Comparison of ENCODE assay signal across 9 cellular contexts in genomic region chr1:238252033-238252802, GRCh38.
DNase-seq lines count a peak whose midpoint lies in the region; ATAC-seq and TF ChIP-seq lines count a peak whose summit lies in the region.
"Had no signal": no experiment of that assay in that cellular context is flagged by ENCODE, and none has a peak within 500 bp of the region (broad histone marks: within the 10 kb centered on the region; RNA-seq: fewer than 3 reads in every experiment).

No MANE protein-coding gene starts in this region.

- H3K79me2 ChIP-seq in PC-3 (ENCODE audit: low read length), result no peaks in the 10 kb centered on the region

- peak in 8 of 9 donors; percentile 24 to 59 (median 46) for TF ChIP-seq CTCF in heart right ventricle (IDR thresholded peaks at IDR 0.05)
- TF ChIP-seq CTCF in right atrium auricular region (IDR thresholded peaks at IDR 0.05), result peak in 1 of 2 donors; percentile 52
- peak; percentile 70 for TF ChIP-seq CTCF in PC-3 (conservative IDR thresholded peaks at IDR 0.05; ENCODE audit: low read depth, low read length)
- peak; percentile 58 to 69 (median 66) for TF ChIP-seq CTCF in right lobe of liver (IDR thresholded peaks at IDR 0.05)
- peak in 4 of 6 experiments; percentile 8 to 53 (median 40) for TF ChIP-seq CTCF in thyroid gland (IDR thresholded peaks at IDR 0.05)

- TF ChIP-seq POLR2A in right lobe of liver (IDR thresholded peaks at IDR 0.05) (no peak), thyroid gland (IDR thresholded peaks at IDR 0.05) (no peak)

- H3K4me1 ChIP-seq in heart right ventricle, result no peaks in the 10 kb centered on the region
- H3K4me1 ChIP-seq in right atrium auricular region, result no peaks in the 10 kb centered on the region
- H3K4me1 ChIP-seq in PC-3 (ENCODE audit: insufficient read depth, low read length), result no peaks in the 10 kb centered on the region
- no peaks in the 10 kb centered on the region for H3K4me1 ChIP-seq in right lobe of liver
- H3K4me1 ChIP-seq in thyroid gland, result no peaks in the 10 kb centered on the region

- no peak overlapping the region for H3K27ac ChIP-seq in heart right ventricle
- H3K27ac ChIP-seq in right atrium auricular region, result no peak overlapping the region
- no peak overlapping the region for H3K27ac ChIP-seq in PC-3 (ENCODE audit: low read length)
- H3K27ac ChIP-seq in right lobe of liver, result no peak overlapping the region
- H3K27ac ChIP-seq in thyroid gland, result no peak overlapping the region
- H3K27ac ChIP-seq: epithelial cell of prostate had no signal

- H3K27me3 ChIP-seq in heart right ventricle (no peaks in the 10 kb centered on the region), right atrium auricular region (no peaks in the 10 kb centered on the region), PC-3 (ENCODE audit: low read length) (no peaks in the 10 kb centered on the region), right lobe of liver (no peaks in the 10 kb centered on the region), thyroid gland (no peaks in the 10 kb centered on the region)

- H3K4me3 ChIP-seq in heart right ventricle (no peak overlapping the region), right atrium auricular region (no peak overlapping the region), PC-3 (ENCODE audit: low read length) (no peak overlapping the region), right lobe of liver (no peak overlapping the region), thyroid gland (replicated peaks in 1 of 3) (no peak overlapping the region)

- H3F3A ChIP-seq in PC-3 (ENCODE audit: low read length, unreplicated experiment), result no peaks in the 10 kb centered on the region

- intact Hi-C loops in heart right ventricle (cut with DNase I) (loop anchor here in 4 of 10 donors (5.0 to 10.0 kb wide), 2 partner anchors 1643 to 1645 kb away; no protein-coding TSS in a partner anchor), PC-3 (cut with micrococcal nuclease) (loop anchor here (1.0 to 5.0 kb wide), 4 partner anchors 177 to 1135 kb away; partner anchors contain the start of gene CHRM3), right lobe of liver (cut with DNase I) (loop anchor here in 1 of 2 donors (10.0 kb wide), 1 partner anchor 163 kb away; no protein-coding TSS in a partner anchor), thyroid gland (cut with DNase I) (no loop called here)

- H3K9me3 ChIP-seq in heart right ventricle (no peaks in the 10 kb centered on the region), right atrium auricular region (no peaks in the 10 kb centered on the region), PC-3 (ENCODE audit: low read length) (no peaks in the 10 kb centered on the region), right lobe of liver (no peaks in the 10 kb centered on the region), thyroid gland (no peaks in the 10 kb centered on the region)

- peak; percentile 15 to 29 for DNase-seq in heart right ventricle
- DNase-seq in right atrium auricular region (ENCODE audit: low spot score), result no peak
- peak; percentile 70 for DNase-seq in PC-3
- peak; percentile 38 to 85 for DNase-seq in T47D (ENCODE audit: low read depth in 1 of 2, low spot score in 1 of 2)
- peak in 2 of 3 donors; percentile 51 to 64 for DNase-seq in right lobe of liver
- DNase-seq in thyroid gland, result peak; percentile 63 to 65
- DNase-seq in cortex of kidney (lab: John Stamatoyannopoulos, UW), result no peak

- H2AFZ ChIP-seq in PC-3 (ENCODE audit: low read length), result no peak overlapping the region

- WGBS in heart right ventricle, 2 donors, result 47 to 53% methylated on average over 15 of the region's 15 CpGs
- WGBS in right lobe of liver (ENCODE audit: insufficient coverage, low coverage, low lambda C conversion rate, missing lambda C conversion rate), result 50% methylated on average over 15 of the region's 15 CpGs
- WGBS in thyroid gland, 2 donors, result 53 to 58% methylated on average over 15 of the region's 15 CpGs

- in situ Hi-C loops in T47D (cut with HindIII; ENCODE audit: low pct_unique_long_range_greater_than_20kb, low sequenced_read_pairs), result no loop called here

- no peak overlapping the region for H3K9ac ChIP-seq in PC-3 (ENCODE audit: low read length)

- H3K36me3 ChIP-seq in heart right ventricle, result no peaks in the 10 kb centered on the region
- H3K36me3 ChIP-seq in right atrium auricular region, result no peaks in the 10 kb centered on the region
- H3K36me3 ChIP-seq in PC-3 (ENCODE audit: low read depth, low read length), result no peaks in the 10 kb centered on the region
- no peaks in the 10 kb centered on the region for H3K36me3 ChIP-seq in right lobe of liver
- no peaks in the 10 kb centered on the region for H3K36me3 ChIP-seq in thyroid gland

- POLR2A ChIA-PET in PC-3 (lab: Charles Lee; ENCODE audit: unreplicated experiment), result no interaction called here

- H3K9me2 ChIP-seq in PC-3 (replicated peaks; ENCODE audit: low read length), result no peaks in the 10 kb centered on the region

- no TSS peak for BruUV-seq in PC-3 (replicated peaks; lab: Mats Ljungman, UMichigan)

- ATAC-seq in heart right ventricle (peak in 1 of 8 donors; percentile 61), HG03025 (IDR thresholded peaks at IDR 0.05; ENCODE audit: low FRiP score, unreplicated experiment) (peak; percentile 71), PC-3 (peak; percentile 86), right lobe of liver (peak; percentile 95 to 99 (median 98))

- no peaks in the 10 kb centered on the region for H4K20me1 ChIP-seq in PC-3 (ENCODE audit: low read length)

- H3K4me2 ChIP-seq in PC-3 (ENCODE audit: low read length), result no peak overlapping the region

- CTCF ChIA-PET in PC-3 (lab: Charles Lee), result no interaction called here

Comparison
In these comparisons a context has a peak if more than half of its experiments do, and no peak if none do; other contexts are left out.
1. DNase-seq: peak in heart right ventricle (2 of 2), PC-3 (single experiment), T47D (2 of 2), right lobe of liver (2 of 3) and thyroid gland (2 of 2); none in right atrium auricular region (single experiment) and cortex of kidney (single experiment).